In the genomic region with DNA sequence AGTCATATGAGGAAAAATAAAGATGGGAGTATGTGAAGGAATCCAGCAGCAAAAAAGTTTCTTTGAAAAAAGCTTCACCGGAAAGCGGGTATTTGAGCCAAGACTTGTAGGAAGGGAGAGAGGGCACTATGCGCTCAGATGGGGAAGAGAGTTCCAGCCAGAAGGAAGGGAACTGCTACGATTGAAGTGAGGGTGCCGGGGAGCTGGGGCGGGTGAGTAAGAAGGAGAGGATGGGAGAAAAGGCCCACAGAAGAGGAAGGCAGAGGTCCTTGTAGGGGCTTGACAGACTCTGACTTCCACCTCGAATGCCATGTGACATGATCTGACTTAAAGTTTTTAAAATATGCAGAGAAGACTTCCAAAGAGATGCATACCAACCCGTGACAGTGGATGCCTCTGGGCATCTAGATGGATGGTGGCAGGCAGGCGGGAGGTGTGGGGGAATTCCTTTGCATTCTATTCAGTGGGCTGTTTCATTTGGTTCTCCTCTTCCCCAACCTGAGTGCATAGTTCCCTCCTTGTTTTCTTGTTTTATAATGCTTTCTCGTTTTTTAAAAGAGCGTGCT, we compare ENCODE assay signal across 28 cellular contexts.
"Had no signal": no experiment of that assay in that cellular context is flagged by ENCODE, and none has a peak within 500 bp of the region (broad histone marks: within the 10 kb centered on the region; RNA-seq: fewer than 3 reads in every experiment).

No MANE protein-coding gene starts in this region.

- H3K4me3 ChIP-seq: body of pancreas, cardiac muscle cell, hepatocyte, sigmoid colon, smooth muscle cell, transverse colon, vagina had no signal

- H3K4me3 Mint-ChIP-seq: activated B cell treated with CpG ODN at 0.5 μM for 24 hours; activated CD4-positive, alpha-beta memory T cell treated with anti-CD3 and anti-CD28 coated beads for 36 hours; activated naive CD4-positive, alpha-beta T cell treated with anti-CD3 and anti-CD28 coated beads, Interleukin-2, amount 10 ng/mL, durations not matched to agents 7 days and 5 days; activated T-cell treated with anti-CD3 and anti-CD28 coated beads, Interleukin-2, amount 50 U/mL, for 72 hours; immature natural killer cell; memory B cell; naive B cell; neural crest cell; stimulated activated naive B cell treated with anti-CD40 and anti-IgM and Interleukin-4, amounts not matched to agents 10 μg/mL and 1 μg/mL and 100 μg/mL, for 72 hours; T-helper 1 cell treated with Interleukin-12 subunit alpha and Interleukin-12 subunit beta and Interleukin-4 antibody, amounts not matched to agents 30 μg/mL and 1 μg/mL, for 36 hours had no signal

- H3K27me3 Mint-ChIP-seq: activated CD4-positive, alpha-beta memory T cell treated with anti-CD3 and anti-CD28 coated beads for 36 hours; activated naive CD4-positive, alpha-beta T cell treated with anti-CD3 and anti-CD28 coated beads, Interleukin-2, amount 10 ng/mL, durations not matched to agents 7 days and 5 days had no signal

- H3K9me3 ChIP-seq: body of pancreas, sigmoid colon, transverse colon, vagina had no signal

- H3K27ac ChIP-seq: body of pancreas, cardiac muscle cell, hepatocyte, sigmoid colon, transverse colon, vagina had no signal

- DNase-seq: activated B cell treated with CpG ODN at 0.5 μM for 24 hours; activated CD4-positive, alpha-beta memory T cell treated with anti-CD3 and anti-CD28 coated beads for 36 hours; activated CD4-positive, alpha-beta T cell treated with anti-CD3 and anti-CD28 coated beads for 4 hours; activated effector memory CD4-positive, alpha-beta T cell treated with anti-CD3 and anti-CD28 coated beads, Interleukin-2, amount 50 U/mL, for 16 hours; activated naive CD4-positive, alpha-beta T cell treated with anti-CD3 and anti-CD28 coated beads, Interleukin-2, amount 10 ng/mL, durations not matched to agents 7 days and 5 days; activated T-cell treated with anti-CD3 and anti-CD28 coated beads, Interleukin-2, amount 50 U/mL, for 72 hours; anterior cingulate cortex; body of pancreas; dermis blood vessel endothelial cell; effector CD8-positive, alpha-beta T cell; glutamatergic neuron; immature natural killer cell; naive B cell; occipital lobe; retina; sigmoid colon; stimulated activated CD4-positive, alpha-beta T cell treated with anti-CD3 and anti-CD28 coated beads, Interleukin-15, amount 100 ng/mL, for 24 hours; stimulated activated CD8-positive, alpha-beta memory T cell treated with anti-CD3 and anti-CD28 coated beads, Interleukin-4, amount 100 ng/mL, for 48 hours; stimulated activated naive B cell treated with anti-CD40 and anti-IgM and Interleukin-4, amounts not matched to agents 10 μg/mL and 1 μg/mL and 100 μg/mL, for 72 hours; transverse colon had no signal

- FAIRE-seq: frontal cortex had no signal

- H3K9me3 Mint-ChIP-seq: activated CD4-positive, alpha-beta memory T cell treated with anti-CD3 and anti-CD28 coated beads for 36 hours; activated naive CD4-positive, alpha-beta T cell treated with anti-CD3 and anti-CD28 coated beads, Interleukin-2, amount 10 ng/mL, durations not matched to agents 7 days and 5 days; activated T-cell treated with anti-CD3 and anti-CD28 coated beads, Interleukin-2, amount 50 U/mL, for 72 hours; immature natural killer cell; memory B cell; T-helper 1 cell treated with Interleukin-12 subunit alpha and Interleukin-12 subunit beta and Interleukin-4 antibody, amounts not matched to agents 30 μg/mL and 1 μg/mL, for 36 hours had no signal

- H2AFZ ChIP-seq: hepatocyte had no signal

- ATAC-seq: activated T-cell treated with anti-CD3 and anti-CD28 coated beads, Interleukin-2, amount 50 U/mL, for 72 hours; body of pancreas; stimulated activated naive B cell treated with anti-CD40 and anti-IgM and Interleukin-4, amounts not matched to agents 10 μg/mL and 1 μg/mL and 100 μg/mL, for 72 hours had no signal

- H3K27ac Mint-ChIP-seq: activated B cell treated with CpG ODN at 0.5 μM for 24 hours; activated CD4-positive, alpha-beta memory T cell treated with anti-CD3 and anti-CD28 coated beads for 36 hours; activated naive CD4-positive, alpha-beta T cell treated with anti-CD3 and anti-CD28 coated beads, Interleukin-2, amount 10 ng/mL, durations not matched to agents 7 days and 5 days; activated T-cell treated with anti-CD3 and anti-CD28 coated beads, Interleukin-2, amount 50 U/mL, for 72 hours; immature natural killer cell; memory B cell; naive B cell; stimulated activated naive B cell treated with anti-CD40 and anti-IgM and Interleukin-4, amounts not matched to agents 10 μg/mL and 1 μg/mL and 100 μg/mL, for 72 hours; T-helper 1 cell treated with Interleukin-12 subunit alpha and Interleukin-12 subunit beta and Interleukin-4 antibody, amounts not matched to agents 30 μg/mL and 1 μg/mL, for 36 hours had no signal

- H3K4me1 Mint-ChIP-seq: activated B cell treated with CpG ODN at 0.5 μM for 24 hours; activated naive CD4-positive, alpha-beta T cell treated with anti-CD3 and anti-CD28 coated beads, Interleukin-2, amount 10 ng/mL, durations not matched to agents 7 days and 5 days; immature natural killer cell; memory B cell; naive B cell; stimulated activated naive B cell treated with anti-CD40 and anti-IgM and Interleukin-4, amounts not matched to agents 10 μg/mL and 1 μg/mL and 100 μg/mL, for 72 hours had no signal

- H3K36me3 ChIP-seq: cardiac muscle cell, sigmoid colon, transverse colon, vagina had no signal

- H3K4me1 ChIP-seq: body of pancreas, transverse colon, vagina had no signal

- H3K79me2 ChIP-seq: hepatocyte had no signal

- H3K36me3 Mint-ChIP-seq: activated CD4-positive, alpha-beta memory T cell treated with anti-CD3 and anti-CD28 coated beads for 36 hours; activated naive CD4-positive, alpha-beta T cell treated with anti-CD3 and anti-CD28 coated beads, Interleukin-2, amount 10 ng/mL, durations not matched to agents 7 days and 5 days had no signal

- H3K27me3 ChIP-seq: body of pancreas, cardiac muscle cell, hepatocyte, sigmoid colon, transverse colon, vagina had no signal

- H3K4me2 ChIP-seq: hepatocyte, smooth muscle cell had no signal
